Comparison of ENCODE assay signal across 11 cellular contexts in genomic region chr9:136965771-136966484, GRCh38. TPM values are rescaled to one million over a fixed set of nuclear protein-coding genes. Genes with fewer than 3 reads are reported as not detected.
A peak's percentile ranks its signal among the peaks of the same experiment; 100 is the strongest.
DNase-seq lines count a peak whose midpoint lies in the region; ATAC-seq and TF ChIP-seq lines count a peak whose summit lies in the region.
"Had no signal": no experiment of that assay in that cellular context is flagged by ENCODE, and none has a peak within 500 bp of the region (broad histone marks: within the 10 kb centered on the region; RNA-seq: fewer than 3 reads in every experiment).

No MANE protein-coding gene starts in this region.

- peak overlapping the region; percentile 78 to 97 (median 95) for H3K27ac Mint-ChIP-seq in CD8-positive, alpha-beta memory T cell

- H3K4me1 Mint-ChIP-seq in CD8-positive, alpha-beta memory T cell: peaks cover 30 to 56% (median 32%) of the 10 kb centered on the region in 3 donors

- H3K36me3 ChIP-seq in CD8-positive, alpha-beta memory T cell (ENCODE audit: insufficient read depth, low read length): no peaks in the 10 kb centered on the region
- H3K36me3 ChIP-seq in MM.1S (replicated peaks; ENCODE audit: insufficient read depth, low read length): no peaks in the 10 kb centered on the region
- no peaks in the 10 kb centered on the region for H3K36me3 ChIP-seq in PC-3 (ENCODE audit: low read depth, low read length)
- H3K36me3 ChIP-seq: gastrocnemius medialis had no signal

- DNase-seq in CD8-positive, alpha-beta memory T cell: peak in 4 of 5 donors; percentile 44 to 73 (median 66)
- DNase-seq in MM.1S: peak; percentile 21
- peak in 47 of 61 donors; percentile 19 to 92 (median 66) for DNase-seq in caudate nucleus (lab: John Stamatoyannopoulos, UW)
- peak in 53 of 56 donors; percentile 16 to 91 (median 67) for DNase-seq in nucleus accumbens (lab: John Stamatoyannopoulos, UW)
- no peak for DNase-seq in PC-3
- no peak for DNase-seq in GM13976 (ENCODE audit: low spot score)
- no peak for DNase-seq in NCI-H1694 treated with DMSO at 0.1 percent for 48 hours (lab: John Stamatoyannopoulos, UW)
- DNase-seq in inferior parietal cortex (ENCODE audit: extremely low spot score): no peak
- DNase-seq: gastrocnemius medialis, Kasumi-1 had no signal

- H3F3A ChIP-seq in MM.1S (ENCODE audit: insufficient read depth, low read length) (no peaks in the 10 kb centered on the region), PC-3 (ENCODE audit: low read length, unreplicated experiment) (no peaks in the 10 kb centered on the region)

- H3K9ac ChIP-seq in MM.1S (ENCODE audit: low read length) (no peak overlapping the region), PC-3 (ENCODE audit: low read length) (no peak overlapping the region)

- CTCF ChIA-PET in CD8-positive, alpha-beta memory T cell (lab: Charles Lee): interaction anchor here (0.7 to 2.5 kb wide), 4 partner anchors 10 to 27 kb away, joined by 3 to 8 read pairs (median 5); partner anchors contain the start of gene PAXX
- CTCF ChIA-PET in PC-3 (lab: Charles Lee): no interaction called here

- intact Hi-C loops in PC-3 (cut with micrococcal nuclease): no loop called here

- peak overlapping the region; percentile 57 for H3K27ac ChIP-seq in CD8-positive, alpha-beta memory T cell (ENCODE audit: low read depth, low read length)
- H3K27ac ChIP-seq in MM.1S (ENCODE audit: low read length) (no peak overlapping the region), caudate nucleus (ENCODE audit: low read depth, low read length) (peak overlapping the region; percentile 85), PC-3 (ENCODE audit: low read length) (no peak overlapping the region)
- H3K27ac ChIP-seq: gastrocnemius medialis had no signal

- no TSS peak for BruUV-seq in PC-3 (replicated peaks; lab: Mats Ljungman, UMichigan)

- H3K27me3 Mint-ChIP-seq in CD8-positive, alpha-beta memory T cell: peaks cover 0 to 3% of the 10 kb centered on the region in 2 donors

- H3K4me1 ChIP-seq in CD8-positive, alpha-beta memory T cell (ENCODE audit: insufficient read depth, low read length): peaks cover 35% of the 10 kb centered on the region
- H3K4me1 ChIP-seq in MM.1S (ENCODE audit: low read length) (no peaks in the 10 kb centered on the region), PC-3 (ENCODE audit: insufficient read depth, low read length) (peaks cover 8% of the 10 kb centered on the region)
- H3K4me1 ChIP-seq: gastrocnemius medialis had no signal

- H3K79me2 ChIP-seq in MM.1S (ENCODE audit: low read length) (no peaks in the 10 kb centered on the region), PC-3 (ENCODE audit: low read length) (no peaks in the 10 kb centered on the region)

- no peaks in the 10 kb centered on the region for H3K36me3 Mint-ChIP-seq in CD8-positive, alpha-beta memory T cell

- H3K9me3 Mint-ChIP-seq in CD8-positive, alpha-beta memory T cell: no peaks in the 10 kb centered on the region

- H3K4me3 Mint-ChIP-seq in CD8-positive, alpha-beta memory T cell: peak overlapping the region; percentile 62 to 86 (median 82)

- ATAC-seq in PC-3: no peak
- ATAC-seq: HCT116 had no signal

- H3K27me3 ChIP-seq in CD8-positive, alpha-beta memory T cell (ENCODE audit: insufficient read depth, low read length, poor library complexity, severe bottlenecking): no peaks in the 10 kb centered on the region
- H3K27me3 ChIP-seq in MM.1S (replicated peaks; ENCODE audit: insufficient read depth, low read length) (peaks cover 72% of the 10 kb centered on the region), PC-3 (ENCODE audit: low read length) (no peaks in the 10 kb centered on the region)

- POLR2A ChIA-PET in CD8-positive, alpha-beta memory T cell (lab: Charles Lee): interaction anchor here (0.6 to 2.2 kb wide), 7 partner anchors 9 to 857 kb away, joined by 3 to 6 read pairs (median 5); no protein-coding TSS in a partner anchor
- POLR2A ChIA-PET in PC-3 (lab: Charles Lee; ENCODE audit: unreplicated experiment): no interaction called here

- no peaks in the 10 kb centered on the region for H3K9me3 ChIP-seq in CD8-positive, alpha-beta memory T cell (ENCODE audit: low read length)
- H3K9me3 ChIP-seq in MM.1S (replicated peaks; ENCODE audit: insufficient read depth, low read length): no peaks in the 10 kb centered on the region
- H3K9me3 ChIP-seq in PC-3 (ENCODE audit: low read length): no peaks in the 10 kb centered on the region
- H3K9me3 ChIP-seq: gastrocnemius medialis had no signal

- peak overlapping the region; percentile 34 for H3K4me3 ChIP-seq in CD8-positive, alpha-beta memory T cell (ENCODE audit: low read length)
- H3K4me3 ChIP-seq in MM.1S (ENCODE audit: low read length) (no peak overlapping the region), PC-3 (ENCODE audit: low read length) (no peak overlapping the region)
- H3K4me3 ChIP-seq: gastrocnemius medialis had no signal

- H2AFZ ChIP-seq in MM.1S (ENCODE audit: low read length) (no peak overlapping the region), PC-3 (ENCODE audit: low read length) (no peak overlapping the region)

- H3K9me2 ChIP-seq in MM.1S (replicated peaks; ENCODE audit: insufficient read depth, low read length) (no peaks in the 10 kb centered on the region), PC-3 (replicated peaks; ENCODE audit: low read length) (no peaks in the 10 kb centered on the region)

- no peaks in the 10 kb centered on the region for H4K20me1 ChIP-seq in MM.1S (ENCODE audit: insufficient read depth, low read length)
- no peaks in the 10 kb centered on the region for H4K20me1 ChIP-seq in PC-3 (ENCODE audit: low read length)

- TF ChIP-seq CTCF in MM.1S (IDR thresholded peaks at IDR 0.05; ENCODE audit: low read length) (no peak), PC-3 (conservative IDR thresholded peaks at IDR 0.05; ENCODE audit: low read depth, low read length) (no peak), GM13976 (IDR thresholded peaks at IDR 0.05; ENCODE audit: borderline replicate concordance, control extremely low read depth, extremely low read depth, insufficient read depth, missing control alignments) (no peak)

- H3K4me2 ChIP-seq in MM.1S (ENCODE audit: low read depth, low read length) (no peak overlapping the region), PC-3 (ENCODE audit: low read length) (no peak overlapping the region)

- in situ Hi-C loops in GM13976 (cut with MboI; ENCODE audit: low sequenced_read_pairs, unreplicated experiment): no loop called here

RNA-seq across cellular contexts. Expression of gene PTGDS, which starts 11.4 kb away (rescaled TPM):
- under 1 TPM; 0.24 to 0.49 TPM for total RNA-seq in CD8-positive, alpha-beta memory T cell
- polyA plus RNA-seq in CD8-positive, alpha-beta memory T cell: 5.5 TPM
- not detected in 2 replicates for total RNA-seq in PC-3 (2014; rRNA removed)

RNA-seq across cellular contexts. Expression of gene LCN12, which starts 13.9 kb away (rescaled TPM):
- total RNA-seq in CD8-positive, alpha-beta memory T cell: 1 to 10 TPM in 1 of 2 experiments, under 1 TPM in 1; 0.85 to 1.3 TPM
- polyA plus RNA-seq in CD8-positive, alpha-beta memory T cell: not detected
- total RNA-seq in PC-3 (2014; rRNA removed): 0.55 TPM in 1 of 2 replicates, not detected in the other
- total RNA-seq: gastrocnemius medialis had no signal

RNA-seq across cellular contexts. Expression of gene LCNL1, which starts 16.9 kb away (rescaled TPM):
- total RNA-seq in CD8-positive, alpha-beta memory T cell: under 1 TPM; 0.20 to 0.22 TPM
- 0.16 TPM for polyA plus RNA-seq in CD8-positive, alpha-beta memory T cell
- total RNA-seq in PC-3 (2014; rRNA removed): not detected in 2 replicates

RNA-seq across cellular contexts. Expression of gene C8G, which starts 20.9 kb away (rescaled TPM):
- under 1 TPM in 1 of 2 experiments, not detected in 1; 0.96 TPM for total RNA-seq in CD8-positive, alpha-beta memory T cell
- polyA plus RNA-seq in CD8-positive, alpha-beta memory T cell: not detected
- total RNA-seq in PC-3 (2014; rRNA removed): 0.77 TPM in 1 of 2 replicates, not detected in the other

RNA-seq across cellular contexts. Expression of gene FBXW5, which starts 21.4 kb away (rescaled TPM):
- total RNA-seq in CD8-positive, alpha-beta memory T cell: 100 to 1,000 TPM; 104 to 105 TPM
- polyA plus RNA-seq in CD8-positive, alpha-beta memory T cell: 163 TPM
- 138 and 159 TPM in 2 replicates for total RNA-seq in PC-3 (2014; rRNA removed)

Comparison
In these comparisons a context has a peak if more than half of its experiments do, and no peak if none do; other contexts are left out.
1. DNase-seq: peak in CD8-positive, alpha-beta memory T cell (4 of 5), MM.1S (single experiment), caudate nucleus (47 of 61) and nucleus accumbens (53 of 56); none in PC-3 (single experiment), GM13976 (single experiment), NCI-H1694 treated with DMSO at 0.1 percent for 48 hours (single experiment) and inferior parietal cortex (single experiment).
2. H3K27ac ChIP-seq: peak in CD8-positive, alpha-beta memory T cell (single experiment) and caudate nucleus (single experiment); none in MM.1S (single experiment) and PC-3 (single experiment).